ENCODE assay signal across 2 cellular contexts in the genomic region with DNA sequence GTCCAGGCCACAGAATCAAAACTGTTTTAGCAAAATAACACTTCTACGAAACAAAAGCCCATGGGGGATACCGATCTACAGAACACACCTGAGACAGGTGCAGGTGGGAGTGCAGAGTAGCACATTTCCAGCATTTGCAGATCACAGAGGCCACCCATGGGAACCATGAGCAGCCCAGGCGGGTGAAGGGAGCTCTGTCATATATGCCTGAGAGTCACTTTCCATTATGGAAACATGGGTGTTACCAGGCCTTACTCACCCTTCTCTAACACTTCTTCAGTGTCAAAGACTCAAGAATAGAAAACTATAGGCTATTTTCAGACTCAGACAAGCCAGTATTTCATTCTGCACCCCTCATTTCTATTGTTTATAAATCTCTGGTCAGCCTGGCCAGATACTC.
TF ChIP-seq lines count a peak whose summit lies in the region.

No MANE protein-coding gene starts in this region.

TF ChIP-seq in K562, 482 proteins besides CTCF, POLR2A, EP300 and RAD21:
- TF ChIP-seq NR2C2 (CRISPR knock-in tag; IDR thresholded peaks at IDR 0.05) = no peak
- peak; percentile 5; the same call in 1 of the 2 replicates for TF ChIP-seq NR2C2 (tag; IDR thresholded peaks at IDR 0.05)
- no peak for TF ChIP-seq KLF13 (tag; IDR thresholded peaks at IDR 0.05; ENCODE audit: borderline replicate concordance, low read depth)

TF ChIP-seq in HEK293T, 16 proteins besides CTCF, POLR2A, EP300 and RAD21:
- TF ChIP-seq TARDBP (IDR thresholded peaks at IDR 0.05) = no peak
- no peak for TF ChIP-seq SP1 (IDR thresholded peaks at IDR 0.05)
- TF ChIP-seq HDGF (IDR thresholded peaks at IDR 0.05; ENCODE audit: borderline replicate concordance) = no peak
- TF ChIP-seq, protein P1, sequence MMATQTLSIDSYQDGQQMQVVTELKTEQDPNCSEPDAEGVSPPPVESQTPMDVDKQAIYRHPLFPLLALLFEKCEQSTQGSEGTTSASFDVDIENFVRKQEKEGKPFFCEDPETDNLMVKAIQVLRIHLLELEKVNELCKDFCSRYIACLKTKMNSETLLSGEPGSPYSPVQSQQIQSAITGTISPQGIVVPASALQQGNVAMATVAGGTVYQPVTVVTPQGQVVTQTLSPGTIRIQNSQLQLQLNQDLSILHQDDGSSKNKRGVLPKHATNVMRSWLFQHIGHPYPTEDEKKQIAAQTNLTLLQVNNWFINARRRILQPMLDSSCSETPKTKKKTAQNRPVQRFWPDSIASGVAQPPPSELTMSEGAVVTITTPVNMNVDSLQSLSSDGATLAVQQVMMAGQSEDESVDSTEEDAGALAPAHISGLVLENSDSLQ (IDR thresholded peaks at IDR 0.05) = no peak
- no peak for TF ChIP-seq NFRKB (IDR thresholded peaks at IDR 0.05)
- no peak for TF ChIP-seq BHLHE40 (IDR thresholded peaks at IDR 0.05; ENCODE audit: borderline replicate concordance)
